8 cellular contexts compared by ENCODE assay signal in genomic region chr6:52598123-52598823, GRCh38. TPM values are rescaled to one million over a fixed set of nuclear protein-coding genes. Genes with fewer than 3 reads are reported as not detected.
DNase-seq lines count a peak whose midpoint lies in the region; ATAC-seq, FAIRE-seq and TF ChIP-seq lines count a peak whose summit lies in the region.

No MANE protein-coding gene starts in this region.

- no peaks in the 10 kb centered on the region for H3K79me2 ChIP-seq in HepG2 (ENCODE audit: insufficient read depth, low read length)

- H2AFZ ChIP-seq in HepG2 (ENCODE audit: low read length): peak overlapping the region; percentile 49

- H3K4me3 ChIP-seq in Panc1 (ENCODE audit: low read depth in 2 of 2, low read length in 2 of 2) (peak overlapping the region; percentile 7 to 43), coronary artery (peak overlapping the region; percentile 56), HepG2 (replicated peaks in 1 of 3; ENCODE audit: insufficient read depth in 1 of 3, low read depth in 2 of 3, low read length in 3 of 3) (peak overlapping the region; percentile 42 to 73 (median 52); a peak in 5 of 6 replicates)

- intact Hi-C loops in Panc1 (cut with micrococcal nuclease; ENCODE audit: unreplicated experiment): loop anchor here (2.0 to 5.0 kb wide), 2 partner anchors 64 to 181 kb away; no protein-coding TSS in a partner anchor
- intact Hi-C loops in HepG2 (cut with micrococcal nuclease; ENCODE audit: unreplicated experiment): loop anchor here (1.0 to 5.0 kb wide), 8 partner anchors 9 to 316 kb away; partner anchors contain the start of genes EFHC1 and MCM3

- H3K27ac ChIP-seq in Panc1 (ENCODE audit: low read length) (peak overlapping the region; percentile 30), coronary artery (peak overlapping the region; percentile 52 to 89), HepG2 (ENCODE audit: extremely low read length, insufficient read depth, low read length) (peak overlapping the region; percentile 98)

- no peaks in the 10 kb centered on the region for H3K36me3 ChIP-seq in Panc1 (ENCODE audit: control insufficient read depth, insufficient read depth, low read length)
- no peaks in the 10 kb centered on the region for H3K36me3 ChIP-seq in HepG2 (replicated peaks in 1 of 2; ENCODE audit: control insufficient read depth in 1 of 2, insufficient read depth in 2 of 2, low read length in 2 of 2)

- TF ChIP-seq POLR2A in HepG2 (IDR thresholded peaks at IDR 0.05; ENCODE audit: insufficient read depth in 1 of 2, low read depth in 2 of 2, low read length in 2 of 2): peak; percentile 57 to 95; a peak in 3 of 4 replicates

- peak; percentile 83 for TF ChIP-seq CTCF in Panc1 (IDR thresholded peaks at IDR 0.05)
- peak; percentile 46 for TF ChIP-seq CTCF in coronary artery (IDR thresholded peaks at IDR 0.05)
- TF ChIP-seq CTCF in HepG2 (CRISPR knock-in tag; IDR thresholded peaks at IDR 0.05): peak; percentile 96

- H3K9me3 ChIP-seq in Panc1 (ENCODE audit: control insufficient read depth, insufficient read depth, low read depth, low read length) (no peaks in the 10 kb centered on the region), HepG2 (ENCODE audit: low read length) (no peaks in the 10 kb centered on the region)

- peak overlapping the region; percentile 96 for H3K4me2 ChIP-seq in HepG2 (ENCODE audit: low read depth, low read length)

- POLR2A ChIA-PET in Panc1 (lab: Charles Lee): interaction anchor here (0.8 to 1.1 kb wide), 2 partner anchors 22 to 352 kb away, joined by 3 read pairs; no protein-coding TSS in a partner anchor
- POLR2A ChIA-PET in HepG2 (lab: Yijun Ruan, JAX): interaction anchor here (0.8 to 6.6 kb wide), 31 partner anchors 9 to 397 kb away, joined by 3 to 133 read pairs (median 6); partner anchors contain the start of genes EFHC1, GSTA4 and TRAM2

- TF ChIP-seq RAD21 in HepG2 (CRISPR knock-in tag; IDR thresholded peaks at IDR 0.05): peak; percentile 91

- DNase-seq in DMS 273 (lab: John Stamatoyannopoulos, UW; ENCODE audit: unreplicated experiment) (peak; percentile 93), Panc1 (ENCODE audit: low read depth, low spot score) (no peak), coronary artery (ENCODE audit: low spot score) (peak; percentile 77), HepG2 (ENCODE audit: low spot score) (peak; percentile 100), NCI-H2107 (lab: John Stamatoyannopoulos, UW) (no peak), KG1 (lab: John Stamatoyannopoulos, UW) (no peak)
- DNase-seq in stimulated activated naive CD8-positive, alpha-beta T cell treated with anti-CD3 and anti-CD28 coated beads, Interleukin-15, Interleukin-2, amounts not matched to agents 100 U/mL and 50 U/mL, for 24 hours: peak; percentile 58

- CTCF ChIA-PET in Panc1 (lab: Charles Lee): interaction anchor here (0.6 kb wide), 2 partner anchors 80 to 1718 kb away, joined by 3 to 4 read pairs; no protein-coding TSS in a partner anchor
- CTCF ChIA-PET in HepG2 (lab: Yijun Ruan, JAX; ENCODE audit: low intra/inter-chr PET ratio, low total read pairs): interaction anchor here (1.2 to 2.4 kb wide), 5 partner anchors 22 to 184 kb away, joined by 4 to 48 read pairs (median 7); partner anchors contain the start of gene TRAM2

- no peaks in the 10 kb centered on the region for H4K20me1 ChIP-seq in HepG2 (ENCODE audit: insufficient read depth, low read length)

- peak; percentile 99 for FAIRE-seq in HepG2 (lab: Jason Lieb, UNC)

- no TSS peak for BruUV-seq in Panc1 (replicated peaks; lab: Mats Ljungman, UMichigan)
- BruUV-seq in HepG2 (replicated peaks; lab: Mats Ljungman, UMichigan): no TSS peak

- peak; percentile 34 for ATAC-seq in HG03175 (IDR thresholded peaks at IDR 0.05; ENCODE audit: unreplicated experiment)
- peak; percentile 86 for ATAC-seq in Panc1
- peak; percentile 92 for ATAC-seq in HepG2
- peak; percentile 62 for ATAC-seq in stimulated activated naive CD8-positive, alpha-beta T cell treated with anti-CD3 and anti-CD28 coated beads, Interleukin-15, Interleukin-2, amounts not matched to agents 100 U/mL and 50 U/mL, for 24 hours

- WGBS in HepG2 (ENCODE audit: low lambda C conversion rate): 3% methylated on average over 11 of the region's 12 CpGs

- TF ChIP-seq EP300 in HepG2 (IDR thresholded peaks at IDR 0.05; ENCODE audit: low read depth in 2 of 2, low read length in 2 of 2) (peak; percentile 77 to 91), HepG2 (CRISPR knock-in tag; IDR thresholded peaks at IDR 0.05; ENCODE audit: borderline replicate concordance) (peak; percentile 86)

- H3K27me3 ChIP-seq in Panc1 (ENCODE audit: control insufficient read depth, insufficient read depth, low read length): no peaks in the 10 kb centered on the region
- no peaks in the 10 kb centered on the region for H3K27me3 ChIP-seq in HepG2 (ENCODE audit: control insufficient read depth in 1 of 2, insufficient read depth in 2 of 2, low read length in 2 of 2)

- H3K4me1 ChIP-seq in Panc1 (ENCODE audit: control insufficient read depth, insufficient read depth, low read length) (peaks cover 36% of the 10 kb centered on the region), HepG2 (ENCODE audit: insufficient read depth, low read length) (peaks cover 81% of the 10 kb centered on the region)

- in situ Hi-C loops in Panc1 (cut with HindIII; ENCODE audit: low pct_unique_long_range_greater_than_20kb, low sequenced_read_pairs) (no loop called here), HepG2 (cut with HindIII; ENCODE audit: extremely low pct_ligation_motif_present, low pct_unique_long_range_greater_than_20kb) (loop anchor here (5.0 kb wide), 2 partner anchors 64 to 181 kb away; no protein-coding TSS in a partner anchor)

- H3K9ac ChIP-seq in HepG2 (ENCODE audit: insufficient read depth, low read depth, low read length): peak overlapping the region; percentile 82

TF ChIP-seq in HepG2, 621 proteins besides CTCF, POLR2A, EP300 and RAD21 (continues in another document):
- no peak for TF ChIP-seq ZNF660 (CRISPR knock-in tag; IDR thresholded peaks at IDR 0.05; ENCODE audit: borderline replicate concordance, low read depth)
- TF ChIP-seq MED13 (CRISPR knock-in tag; IDR thresholded peaks at IDR 0.05): peak; percentile 88
- TF ChIP-seq KLF16 (CRISPR knock-in tag; IDR thresholded peaks at IDR 0.05): peak in 1 of 2 experiments; percentile 86; a peak in 2 of 4 replicates
- no peak for TF ChIP-seq ARHGAP35 (CRISPR knock-in tag; IDR thresholded peaks at IDR 0.05; ENCODE audit: borderline replicate concordance)
- TF ChIP-seq GABPA (IDR thresholded peaks at IDR 0.05; ENCODE audit: low read depth, low read length): no peak
- peak; percentile 62; the same call in 1 of the 2 replicates for TF ChIP-seq GABPA (CRISPR knock-in tag; IDR thresholded peaks at IDR 0.05; ENCODE audit: low read depth)
- no peak for TF ChIP-seq POLR2AphosphoS2 (IDR thresholded peaks at IDR 0.05; ENCODE audit: low read depth, low read length)
- TF ChIP-seq PBX2 (CRISPR knock-in tag; IDR thresholded peaks at IDR 0.05): peak; percentile 28; the same call in 1 of the 2 replicates
- TF ChIP-seq ZNF775 (CRISPR knock-in tag; IDR thresholded peaks at IDR 0.05; ENCODE audit: borderline replicate concordance): peak; percentile 75; the same call in 1 of the 2 replicates
- no peak for TF ChIP-seq HIVEP1 (CRISPR knock-in tag; IDR thresholded peaks at IDR 0.05)
- TF ChIP-seq DRAP1 (CRISPR knock-in tag; IDR thresholded peaks at IDR 0.05): peak; percentile 83
- 0 out of 2 replicates have a peak, but pooled peaks have one; percentile 3 for TF ChIP-seq BHLHE40 (IDR thresholded peaks at IDR 0.05; ENCODE audit: low read length)
- 0 out of 2 replicates have a peak, but pooled peaks have one; percentile 43 for TF ChIP-seq ADNP (CRISPR knock-in tag; IDR thresholded peaks at IDR 0.05)
- TF ChIP-seq ZNF652 (CRISPR knock-in tag; IDR thresholded peaks at IDR 0.05; ENCODE audit: borderline replicate concordance, low read depth): peak; percentile 71

RNA-seq across cellular contexts. Expression of gene TRAM2, which starts 21.4 kb away (rescaled TPM):
- 56.7 TPM for total RNA-seq in Panc1 (2021; ENCODE audit: unreplicated experiment)
- 32.2 TPM for polyA plus RNA-seq in Panc1 (2012; ENCODE audit: insufficient read length)
- 40.5 and 49.1 TPM in 2 replicates for total RNA-seq in HepG2 (2016; rRNA removed; fragmentation: Illumina TruSeq; extraction: Trizol)
- total RNA-seq in HepG2 (2016; cell fraction: cytosol; rRNA removed; fragmentation: Illumina TruSeq; extraction: Trizol; ENCODE audit: low read depth): 4.0 and 4.7 TPM in 2 replicates
- 36.8 and 47.0 TPM in 2 replicates for total RNA-seq in HepG2 (2016; cell fraction: insoluble cytoplasmic fraction; rRNA removed; fragmentation: Illumina TruSeq; extraction: Trizol)
- total RNA-seq in HepG2 (2016; cell fraction: membrane; rRNA removed; fragmentation: Illumina TruSeq; extraction: Trizol): 24.9 and 25.7 TPM in 2 replicates
- 50.0 and 60.1 TPM in 2 replicates for total RNA-seq in HepG2 (2016; cell fraction: nucleus; rRNA removed; fragmentation: Illumina TruSeq; extraction: Trizol)
- polyA plus RNA-seq in HepG2 (2011; rRNA removed): 68.2 and 72.5 TPM in 2 replicates
- 51.1 and 62.3 TPM in 2 replicates for polyA plus RNA-seq in HepG2 (2011; cell fraction: cytosol; rRNA removed)
- 100.0 and 109 TPM in 2 replicates for polyA plus RNA-seq in HepG2 (2011; cell fraction: nucleus; rRNA removed)
- 42.0 and 55.5 TPM in 2 replicates for polyA plus RNA-seq in HepG2 (2012)
- 2.3 and 2.5 TPM in 2 replicates for polyA plus RNA-seq in HepG2 (2016; cell fraction: cytosol; fragmentation: Illumina TruSeq; extraction: Trizol; ENCODE audit: low read depth)
- 27.8 and 31.3 TPM in 2 replicates for polyA plus RNA-seq in HepG2 (2016; cell fraction: insoluble cytoplasmic fraction; fragmentation: Illumina TruSeq; extraction: Trizol; ENCODE audit: low read depth)
- polyA plus RNA-seq in HepG2 (2016; cell fraction: membrane; fragmentation: Illumina TruSeq; extraction: Trizol; ENCODE audit: low read depth): 11.1 and 12.4 TPM in 2 replicates
- polyA plus RNA-seq in HepG2 (2016; cell fraction: nucleus; fragmentation: Illumina TruSeq; extraction: Trizol; ENCODE audit: insufficient read depth, low read depth): 72.8 and 73.2 TPM in 2 replicates
- 21.3 and 119 TPM in 2 replicates for polyA minus RNA-seq in HepG2 (2011; rRNA and poly(A)+ RNA removed; ENCODE audit: low replicate concordance)
- polyA minus RNA-seq in HepG2 (2011; cell fraction: cytosol; rRNA and poly(A)+ RNA removed): 67.1 and 80.2 TPM in 2 replicates
- 60.0 and 64.5 TPM in 2 replicates for polyA minus RNA-seq in HepG2 (2011; cell fraction: nucleus; rRNA and poly(A)+ RNA removed)

Comparison
In these comparisons a context has a peak if more than half of its experiments do, and no peak if none do; other contexts are left out.
1. DNase-seq: peak in DMS 273 (single experiment), coronary artery (single experiment), HepG2 (single experiment) and stimulated activated naive CD8-positive, alpha-beta T cell treated with anti-CD3 and anti-CD28 coated beads, Interleukin-15, Interleukin-2, amounts not matched to agents 100 U/mL and 50 U/mL, for 24 hours (single experiment); none in Panc1 (single experiment), NCI-H2107 (single experiment) and KG1 (single experiment).
2. ATAC-seq: peak in every context shown above with its lines; median percentile 92 in HepG2; 86 in Panc1; 62 in stimulated activated naive CD8-positive, alpha-beta T cell treated with anti-CD3 and anti-CD28 coated beads, Interleukin-15, Interleukin-2, amounts not matched to agents 100 U/mL and 50 U/mL, for 24 hours; 34 in HG03175.
3. H3K27ac ChIP-seq: peak in every context shown above with its lines; median percentile 98 in HepG2; 70 in coronary artery; 30 in Panc1.
4. CTCF ChIP-seq: peak in every context shown above with its lines; median percentile 96 in HepG2; 83 in Panc1; 46 in coronary artery.
5. Peak in every context shown above with its lines, with median percentiles within 50 percentile points of each other: H3K4me3 ChIP-seq.